In the genomic region with DNA sequence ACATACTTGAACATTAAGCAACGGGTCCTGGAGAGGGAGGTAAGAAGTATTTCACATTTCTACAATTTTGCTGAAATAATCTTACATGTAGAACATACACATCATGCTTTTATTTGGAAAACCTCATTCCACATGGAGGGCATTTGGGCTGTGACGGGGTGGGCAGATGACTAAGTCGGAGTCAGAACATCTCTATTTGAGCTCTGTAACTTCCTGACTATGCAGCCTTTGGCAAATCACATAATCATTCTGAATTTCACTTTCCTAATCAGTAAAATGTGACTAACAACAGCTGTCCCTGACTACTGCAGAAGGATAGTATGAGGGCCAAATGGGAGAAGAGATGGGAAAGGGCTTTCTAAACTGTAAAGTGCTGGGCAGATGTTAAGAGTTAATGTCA, we compare ENCODE assay signal across 7 cellular contexts. TPM values are rescaled to one million over a fixed set of nuclear protein-coding genes. Genes with fewer than 3 reads are reported as not detected.
DNase-seq lines count a peak whose midpoint lies in the region; ATAC-seq and TF ChIP-seq lines count a peak whose summit lies in the region.

No MANE protein-coding gene starts in this region.

- no peaks in the 10 kb centered on the region for H3K27me3 Mint-ChIP-seq in T-helper 17 cell

- ATAC-seq in GM21786 (IDR thresholded peaks at IDR 0.05; ENCODE audit: unreplicated experiment), result peak; percentile 28
- ATAC-seq in T-helper 17 cell, result no peak
- ATAC-seq in HG03280 (IDR thresholded peaks at IDR 0.05; ENCODE audit: unreplicated experiment), result no peak
- no peak for ATAC-seq in left lobe of liver
- no peak for ATAC-seq in GM21529 (IDR thresholded peaks at IDR 0.05; ENCODE audit: unreplicated experiment)

- TF ChIP-seq EP300 in stomach (IDR thresholded peaks at IDR 0.05), result no peak

- TF ChIP-seq CTCF in fibroblast of the aortic adventitia (IDR thresholded peaks at IDR 0.05; ENCODE audit: insufficient read depth, low read length) (no peak), stomach (IDR thresholded peaks at IDR 0.05) (no peak)

- H3K4me1 Mint-ChIP-seq in T-helper 17 cell, result peaks cover 18% of the 10 kb centered on the region

- peaks cover 10 to 24% (median 19%) of the 10 kb centered on the region in 4 donors for H3K4me1 ChIP-seq in stomach

- no peaks in the 10 kb centered on the region for H3K27me3 ChIP-seq in stomach

- no peaks in the 10 kb centered on the region for H3K36me3 ChIP-seq in stomach

- peak overlapping the region; percentile 68 for H3K4me3 Mint-ChIP-seq in T-helper 17 cell

- 66 to 77% (median 75%) methylated on average over 3 of the region's 3 CpGs for WGBS in stomach, 5 donors

- no peaks in the 10 kb centered on the region for H3K36me3 Mint-ChIP-seq in T-helper 17 cell (ENCODE audit: low read depth)

- H3K9me3 ChIP-seq in T-helper 17 cell (ENCODE audit: control insufficient read depth, low read length, poor library complexity, severe bottlenecking) (no peaks in the 10 kb centered on the region), stomach (no peaks in the 10 kb centered on the region)

- DNase-seq in T-helper 17 cell (no peak), fibroblast of the aortic adventitia (ENCODE audit: low read depth) (peak; percentile 96), stomach (no peak), left lobe of liver (ENCODE audit: low spot score) (no peak)

- H3K27ac ChIP-seq in stomach, result peak overlapping the region; percentile 50 to 77 (median 56)

- H3K4me3 ChIP-seq in fibroblast of the aortic adventitia (ENCODE audit: low read depth, low read length) (no peak overlapping the region), stomach (no peak overlapping the region)

- H3K27ac Mint-ChIP-seq in T-helper 17 cell, result peak overlapping the region; percentile 57

- intact Hi-C loops in stomach (cut with DNase I; ENCODE audit: low total_unique reads), result no loop called here

- no peak for TF ChIP-seq POLR2A in stomach (IDR thresholded peaks at IDR 0.05)

RNA-seq across cellular contexts. Expression of a gene that starts 17.1 kb away (rescaled TPM):
- total RNA-seq in T-helper 17 cell, result 100 to 1,000 TPM; 159 TPM
- total RNA-seq in fibroblast of the aortic adventitia (ENCODE audit: low replicate concordance), result 696 and 1,116 TPM in 2 replicates
- 100 to 1,000 TPM in 3 of 5 donors, 10 to 100 TPM in 2; 33.0 to 466 (median 214) TPM for total RNA-seq in stomach
- polyA plus RNA-seq in stomach, result 10 to 100 TPM; 18.5 to 22.4 (median 21.8) TPM
- 154 TPM for total RNA-seq in left lobe of liver
